In the genomic region with DNA sequence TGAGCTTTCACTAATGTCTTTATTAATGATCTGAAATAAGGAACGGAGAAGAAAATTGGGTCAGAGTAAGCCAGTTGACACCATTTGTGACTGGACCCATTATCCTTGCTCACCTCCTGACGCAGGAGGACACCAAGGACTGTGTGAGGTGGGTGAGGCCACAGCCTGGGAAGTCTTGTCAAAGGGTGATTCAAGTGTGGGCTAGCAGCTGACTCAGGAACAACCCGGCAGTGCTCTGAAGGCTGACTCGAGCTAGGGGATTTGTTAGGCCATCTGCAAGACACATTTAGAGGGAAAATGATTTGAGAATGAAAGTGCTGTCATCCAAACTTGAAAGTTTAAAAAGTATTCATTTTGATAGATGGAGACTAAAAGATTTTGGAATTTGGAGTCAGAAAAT, we compare ENCODE assay signal across 1 cellular context.
A peak's percentile ranks its signal among the peaks of the same experiment; 100 is the strongest.
TF ChIP-seq lines count a peak whose summit lies in the region.

No MANE protein-coding gene starts in this region.

TF ChIP-seq in SK-N-SH, 30 proteins besides CTCF, POLR2A, EP300 and RAD21 (continued from another document):
- TF ChIP-seq, protein P1, sequence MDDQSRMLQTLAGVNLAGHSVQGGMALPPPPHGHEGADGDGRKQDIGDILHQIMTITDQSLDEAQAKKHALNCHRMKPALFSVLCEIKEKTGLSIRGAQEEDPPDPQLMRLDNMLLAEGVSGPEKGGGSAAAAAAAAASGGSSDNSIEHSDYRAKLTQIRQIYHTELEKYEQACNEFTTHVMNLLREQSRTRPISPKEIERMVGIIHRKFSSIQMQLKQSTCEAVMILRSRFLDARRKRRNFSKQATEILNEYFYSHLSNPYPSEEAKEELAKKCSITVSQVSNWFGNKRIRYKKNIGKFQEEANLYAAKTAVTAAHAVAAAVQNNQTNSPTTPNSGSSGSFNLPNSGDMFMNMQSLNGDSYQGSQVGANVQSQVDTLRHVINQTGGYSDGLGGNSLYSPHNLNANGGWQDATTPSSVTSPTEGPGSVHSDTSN (IDR thresholded peaks at IDR 0.05), result peak; percentile 59; the same call in 1 of the 2 replicates
- peak; percentile 21; the same call in 1 of the 2 replicates for TF ChIP-seq FOSL2 (IDR thresholded peaks at IDR 0.05; ENCODE audit: borderline replicate concordance, low read depth)
- TF ChIP-seq, protein P2, sequence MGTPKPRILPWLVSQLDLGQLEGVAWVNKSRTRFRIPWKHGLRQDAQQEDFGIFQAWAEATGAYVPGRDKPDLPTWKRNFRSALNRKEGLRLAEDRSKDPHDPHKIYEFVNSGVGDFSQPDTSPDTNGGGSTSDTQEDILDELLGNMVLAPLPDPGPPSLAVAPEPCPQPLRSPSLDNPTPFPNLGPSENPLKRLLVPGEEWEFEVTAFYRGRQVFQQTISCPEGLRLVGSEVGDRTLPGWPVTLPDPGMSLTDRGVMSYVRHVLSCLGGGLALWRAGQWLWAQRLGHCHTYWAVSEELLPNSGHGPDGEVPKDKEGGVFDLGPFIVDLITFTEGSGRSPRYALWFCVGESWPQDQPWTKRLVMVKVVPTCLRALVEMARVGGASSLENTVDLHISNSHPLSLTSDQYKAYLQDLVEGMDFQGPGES (IDR thresholded peaks at IDR 0.05; ENCODE audit: low read depth, low read length), result no peak
- TF ChIP-seq SIN3A (IDR thresholded peaks at IDR 0.05; ENCODE audit: borderline replicate concordance, low read depth, low read length), result peak; percentile 36; the same call in 1 of the 2 replicates
